ENCODE assay signal across 8 cellular contexts in the genomic region with DNA sequence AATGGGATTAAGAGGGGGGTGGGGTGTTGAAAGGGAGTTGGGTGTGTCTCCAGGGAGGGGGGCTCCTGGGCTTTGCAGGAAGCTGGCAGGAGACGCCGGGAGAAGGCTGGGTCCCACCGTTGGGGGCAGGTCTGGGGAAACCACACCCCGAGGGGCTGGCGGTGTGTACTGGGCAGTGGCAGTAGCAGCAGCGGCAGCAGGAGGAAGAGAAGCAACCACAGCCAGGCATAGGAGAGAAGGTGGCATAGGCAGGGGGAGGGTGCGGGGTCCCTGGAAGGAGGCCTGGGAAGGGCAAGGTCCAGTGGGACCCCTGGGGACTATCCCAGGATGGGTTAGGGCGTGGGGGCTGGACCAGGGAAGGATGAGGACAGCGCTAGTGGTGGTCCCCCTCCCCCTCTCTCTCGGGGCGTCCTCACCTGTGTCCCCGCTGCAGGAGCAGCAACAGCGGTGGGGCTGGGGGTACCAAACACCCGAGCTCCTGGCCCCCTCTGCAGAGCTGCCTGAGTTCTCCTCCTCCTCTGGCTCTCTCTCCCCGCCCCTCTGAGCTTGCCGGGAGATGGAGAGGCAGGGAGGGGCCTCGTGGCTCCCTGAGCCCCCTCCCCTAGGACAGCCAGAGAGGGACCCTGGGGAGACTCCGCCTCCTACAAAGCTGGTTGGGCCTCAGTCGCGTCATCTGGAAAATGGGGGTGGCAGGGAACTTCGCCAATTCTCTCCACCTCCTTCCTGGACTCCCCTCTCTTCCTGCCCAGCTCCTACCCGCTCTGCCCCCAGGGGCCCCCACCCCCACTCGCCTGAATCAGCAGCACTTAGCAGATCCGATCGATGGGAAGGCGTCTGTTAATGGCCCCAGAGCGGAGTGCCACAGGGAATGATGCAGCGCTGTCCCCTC. TPM values are rescaled to one million over a fixed set of nuclear protein-coding genes. Genes with fewer than 3 reads are reported as not detected.
DNase-seq lines count a peak whose midpoint lies in the region; ATAC-seq and TF ChIP-seq lines count a peak whose summit lies in the region.

A gene (minus strand): TSS at position 520 of the 889 bp plus-strand sequence. CDS start 1,573 bp downstream, outside the sequence.

- H3K27ac ChIP-seq in parathyroid adenoma = no peak within 1 kb of the TSS

- peak; percentile 35 for DNase-seq in stimulated activated CD4-positive, alpha-beta T cell treated with anti-CD3 and anti-CD28 coated beads, Interleukin-15, amount 100 ng/mL, for 24 hours
- no peak for DNase-seq in stimulated activated CD4-positive, alpha-beta T cell treated with anti-CD3 and anti-CD28 coated beads, Interleukin-1b, Interleukin-23, amount 100 ng/mL, for 48 hours
- no peak for DNase-seq in activated T-cell treated with anti-CD3 and anti-CD28 coated beads, Interleukin-2, amount 50 U/mL, for 4 hours
- peak; percentile 57 for DNase-seq in Right ventricle myocardium superior
- DNase-seq in KG1 (lab: John Stamatoyannopoulos, UW) = no peak
- DNase-seq in effector CD4-positive, alpha-beta T cell = no peak

- H3K9ac ChIP-seq in parathyroid adenoma = no peak within 1 kb of the TSS

- peaks cover 15% of the 10 kb centered on the region for H3K4me1 Mint-ChIP-seq in activated T-cell treated with anti-CD3 and anti-CD28 coated beads, Interleukin-2, amount 50 U/mL, for 4 hours (ENCODE audit: low read depth)

- H2AFZ ChIP-seq in parathyroid adenoma = peak within 1 kb of the TSS; percentile 53

- no peaks in the 10 kb centered on the region for H3K27me3 ChIP-seq in parathyroid adenoma (ENCODE audit: control insufficient read depth, insufficient read depth, low read length)

- H3K79me2 ChIP-seq in parathyroid adenoma = no peaks in the 10 kb centered on the region

- peaks cover 9% of the 10 kb centered on the region for H3K36me3 Mint-ChIP-seq in activated T-cell treated with anti-CD3 and anti-CD28 coated beads, Interleukin-2, amount 50 U/mL, for 4 hours (ENCODE audit: insufficient read depth)

- peak; percentile 30 to 51 for ATAC-seq in activated T-cell treated with anti-CD3 and anti-CD28 coated beads, Interleukin-2, amount 50 U/mL, for 4 hours
- ATAC-seq in Right ventricle myocardium superior (ENCODE audit: poor library complexity) (peak; percentile 60), HG03025 (IDR thresholded peaks at IDR 0.05; ENCODE audit: low FRiP score, unreplicated experiment) (no peak)

- intact Hi-C loops in Right ventricle myocardium superior (cut with DNase I) = loop anchor here (10.0 kb wide), 1 partner anchor 63 kb away; no protein-coding TSS in a partner anchor

- TF ChIP-seq CTCF in parathyroid adenoma (IDR thresholded peaks at IDR 0.05) = no peak

- no peaks in the 10 kb centered on the region for H3K9me3 Mint-ChIP-seq in activated T-cell treated with anti-CD3 and anti-CD28 coated beads, Interleukin-2, amount 50 U/mL, for 4 hours

- peak within 1 kb of the TSS; percentile 4 for H3K4me2 ChIP-seq in parathyroid adenoma (ENCODE audit: low read length)

- H3K4me3 ChIP-seq in parathyroid adenoma (ENCODE audit: low read depth, low read length) = no peak within 1 kb of the TSS

- no peaks in the 10 kb centered on the region for H3K36me3 ChIP-seq in parathyroid adenoma (ENCODE audit: control insufficient read depth, insufficient read depth, low read length)

- H3K27me3 Mint-ChIP-seq in activated T-cell treated with anti-CD3 and anti-CD28 coated beads, Interleukin-2, amount 50 U/mL, for 4 hours (ENCODE audit: low read depth) = no peaks in the 10 kb centered on the region

- H3K4me1 ChIP-seq in parathyroid adenoma = no peaks in the 10 kb centered on the region

- peak within 1 kb of the TSS; percentile 62 for H3K4me3 Mint-ChIP-seq in activated T-cell treated with anti-CD3 and anti-CD28 coated beads, Interleukin-2, amount 50 U/mL, for 4 hours

- no peaks in the 10 kb centered on the region for H3K9me3 ChIP-seq in parathyroid adenoma (ENCODE audit: control insufficient read depth, low read length)

RNA-seq across cellular contexts. Expression of the gene that starts here (rescaled TPM):
- total RNA-seq in activated T-cell treated with anti-CD3 and anti-CD28 coated beads, Interleukin-2, amount 50 U/mL, for 4 hours = 1 to 10 TPM in 2 of 3 donors, under 1 TPM in 1; 0.71 to 1.1 (median 1.1) TPM
- total RNA-seq in Right ventricle myocardium superior = 0.38 TPM

Comparison
In these comparisons a context has a peak if more than half of its experiments do, and no peak if none do; other contexts are left out.
1. Peak in DNase-seq and ATAC-seq in Right ventricle myocardium superior; RNA of the gene not detected or under 1 TPM.